In the genomic region with DNA sequence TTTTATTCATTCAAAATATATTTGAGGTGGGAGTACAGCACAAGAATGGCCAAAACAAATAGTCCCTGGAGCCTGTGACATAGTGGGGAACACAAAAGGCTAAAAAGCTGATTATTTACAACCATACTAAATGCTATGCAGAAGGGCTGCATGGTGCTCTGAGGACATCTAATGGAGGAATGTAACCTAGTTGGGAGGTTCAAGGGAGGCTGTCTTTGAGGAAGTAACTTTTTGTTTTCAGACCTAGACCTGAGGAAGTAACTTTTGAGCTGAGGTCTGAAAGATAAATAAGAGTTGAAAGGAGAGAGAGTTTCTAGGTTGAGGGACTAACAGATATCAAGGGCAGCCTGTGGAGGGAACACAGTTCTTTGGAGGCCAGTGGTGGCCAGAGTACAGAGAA, we compare ENCODE assay signal across 8 cellular contexts. TPM values are rescaled to one million over a fixed set of nuclear protein-coding genes. Genes with fewer than 3 reads are reported as not detected.
DNase-seq lines count a peak whose midpoint lies in the region; ATAC-seq and TF ChIP-seq lines count a peak whose summit lies in the region.

No MANE protein-coding gene starts in this region.

- no TSS peak for BruUV-seq in Caco-2 (replicated peaks; lab: Mats Ljungman, UMichigan)

- no peak for TF ChIP-seq POLR2A in spleen (IDR thresholded peaks at IDR 0.05)

- H3K27me3 ChIP-seq in Caco-2 (replicated peaks; ENCODE audit: control insufficient read depth, insufficient read depth, low read length) (no peaks in the 10 kb centered on the region), adipocyte (replicated peaks; ENCODE audit: control insufficient read depth, insufficient read depth, low read length) (no peaks in the 10 kb centered on the region), right cardiac atrium (ENCODE audit: control insufficient read depth, insufficient read depth) (no peaks in the 10 kb centered on the region), spleen (replicated peaks in 1 of 7) (no peaks in the 10 kb centered on the region)

- H3K36me3 ChIP-seq in Caco-2 (ENCODE audit: control insufficient read depth, insufficient read depth, low read length) (no peaks in the 10 kb centered on the region), adipocyte (ENCODE audit: control insufficient read depth, insufficient read depth, low read length, severe bottlenecking) (peaks cover 8% of the 10 kb centered on the region), spleen (peaks cover 0 to 10% (median 0%) of the 10 kb centered on the region in 6 donors)

- H3K4me3 ChIP-seq in Caco-2 (ENCODE audit: low read depth, low read length) (no peak overlapping the region), adipocyte (ENCODE audit: low read length) (no peak overlapping the region), right cardiac atrium (ENCODE audit: low read length) (no peak overlapping the region), spleen (no peak overlapping the region)

- no peak overlapping the region for H3K27ac Mint-ChIP-seq in Caco-2 (ENCODE audit: unreplicated experiment)

- peak; percentile 46 to 64 for TF ChIP-seq CTCF in Caco-2 (IDR thresholded peaks at IDR 0.05; ENCODE audit: insufficient read depth in 1 of 2, low read depth in 1 of 2, low read length in 1 of 2, severe bottlenecking in 1 of 2, unreplicated experiment in 1 of 2)
- TF ChIP-seq CTCF in spleen (IDR thresholded peaks at IDR 0.05 in 8 of 11, conservative IDR thresholded peaks at IDR 0.05 in 3 of 11): peak in 10 of 11 experiments; percentile 42 to 69 (median 54)

- H3K27me3 Mint-ChIP-seq in Caco-2 (ENCODE audit: insufficient read depth, unreplicated experiment): no peaks in the 10 kb centered on the region

- H3K27ac ChIP-seq in right cardiac atrium (ENCODE audit: low read length) (no peak overlapping the region), spleen (peak overlapping the region in 7 of 8 donors; percentile 22 to 69 (median 63))

- H3K4me1 ChIP-seq in Caco-2: peaks cover 44% of the 10 kb centered on the region
- H3K4me1 ChIP-seq in adipocyte (ENCODE audit: control insufficient read depth, insufficient read depth, low read length): peaks cover 35% of the 10 kb centered on the region
- H3K4me1 ChIP-seq in right cardiac atrium (ENCODE audit: control insufficient read depth, insufficient read depth, low read length): peaks cover 3% of the 10 kb centered on the region
- peaks cover 5 to 30% (median 11%) of the 10 kb centered on the region in 6 donors for H3K4me1 ChIP-seq in spleen

- H3K9me3 Mint-ChIP-seq in Caco-2 (ENCODE audit: unreplicated experiment): no peaks in the 10 kb centered on the region

- CTCF ChIA-PET in Caco-2 (lab: Charles Lee): interaction anchor here (0.6 to 2.4 kb wide), 21 partner anchors 10 to 220 kb away, joined by 3 to 35 read pairs (median 3); partner anchors contain the start of genes PXYLP1 and ZBTB38

- intact Hi-C loops in Caco-2 (cut with micrococcal nuclease; ENCODE audit: unreplicated experiment) (loop anchor here (1.0 to 5.0 kb wide), 4 partner anchors 91 to 225 kb away; no protein-coding TSS in a partner anchor), right cardiac atrium (cut with DNase I) (loop anchor here in 3 of 4 donors (2.0 to 5.0 kb wide), 2 partner anchors 90 to 91 kb away; no protein-coding TSS in a partner anchor), spleen (cut with DNase I; ENCODE audit: low total_unique reads) (loop anchor here (5.0 kb wide), 1 partner anchor 95 kb away; no protein-coding TSS in a partner anchor)

- H3K9me3 ChIP-seq in Caco-2 (no peaks in the 10 kb centered on the region), adipocyte (ENCODE audit: control insufficient read depth, low read length) (no peaks in the 10 kb centered on the region), right cardiac atrium (ENCODE audit: control insufficient read depth, low read length) (no peaks in the 10 kb centered on the region), spleen (no peaks in the 10 kb centered on the region)

- peaks cover 5% of the 10 kb centered on the region for H3K36me3 Mint-ChIP-seq in Caco-2 (ENCODE audit: insufficient read depth, unreplicated experiment)

- H3K9ac ChIP-seq in adipocyte (ENCODE audit: low read length): peak overlapping the region; percentile 20

- DNase-seq in Caco-2 (peak; percentile 51 to 61), NCI-H526 (lab: John Stamatoyannopoulos, UW) (peak; percentile 8 to 55), adipocyte (ENCODE audit: low read depth) (peak; percentile 83), right cardiac atrium (no peak), spleen (no peak), mesenteric fat pad (ENCODE audit: low spot score) (no peak)

- no peak overlapping the region for H3K4me3 Mint-ChIP-seq in Caco-2 (ENCODE audit: unreplicated experiment)

- POLR2A ChIA-PET in Caco-2 (lab: Charles Lee): no interaction called here

- peaks cover 25% of the 10 kb centered on the region for H3K4me1 Mint-ChIP-seq in Caco-2 (ENCODE audit: low read depth, unreplicated experiment)

- ATAC-seq in GM18517 (IDR thresholded peaks at IDR 0.05; ENCODE audit: unreplicated experiment) (peak; percentile 81), HG02938 (IDR thresholded peaks at IDR 0.05; ENCODE audit: unreplicated experiment) (peak; percentile 62), right cardiac atrium (peak; percentile 79 to 81)

RNA-seq across cellular contexts. Expression of gene RASA2, which starts 34.8 kb away (rescaled TPM):
- 17.2 and 26.7 TPM in 2 replicates for total RNA-seq in Caco-2 (2022)
- total RNA-seq in right cardiac atrium: 1 to 10 TPM; 4.7 to 6.6 (median 6.0) TPM
- 2.1 TPM for polyA plus RNA-seq in right cardiac atrium
- 10 to 100 TPM; 37.5 to 90.6 (median 52.8) TPM for total RNA-seq in spleen
- polyA plus RNA-seq in spleen: 10 to 100 TPM in 2 of 3 donors, 1 to 10 TPM in 1; 9.4 to 11.5 (median 10.8) TPM
- total RNA-seq in mesenteric fat pad: 24.4 TPM

Comparison
In these comparisons a context has a peak if more than half of its experiments do, and no peak if none do; other contexts are left out.
1. DNase-seq: peak in Caco-2 (2 of 2), NCI-H526 (2 of 2) and adipocyte (single experiment); none in right cardiac atrium (0 of 3), spleen (single experiment) and mesenteric fat pad (single experiment).
2. Peak in every context shown above with its lines, with median percentiles within 50 percentile points of each other: ATAC-seq.